In genomic region chr19:799076-799881, GRCh38 we compare ENCODE assay signal across 6 cellular contexts. TPM values are rescaled to one million over a fixed set of nuclear protein-coding genes. Genes with fewer than 3 reads are reported as not detected.
DNase-seq lines count a peak whose midpoint lies in the region; ATAC-seq, FAIRE-seq and TF ChIP-seq lines count a peak whose summit lies in the region.

No MANE protein-coding gene starts in this region.

- no peaks in the 10 kb centered on the region for H3K9me3 ChIP-seq in T-helper 17 cell (ENCODE audit: control insufficient read depth, low read length, poor library complexity, severe bottlenecking)

- H3K4me3 Mint-ChIP-seq in T-helper 17 cell, result peak overlapping the region; percentile 89

- 0 out of 2 replicates have a peak, but pooled peaks have one; percentile 8 for TF ChIP-seq CTCF in GM12875 (IDR thresholded peaks at IDR 0.05; ENCODE audit: borderline replicate concordance, insufficient read depth, low read depth, low read length)

- peaks cover 41% of the 10 kb centered on the region for H3K4me1 Mint-ChIP-seq in T-helper 17 cell

- DNase-seq in T-helper 17 cell, result no peak
- no peak for DNase-seq in HTR-8/SVneo (ENCODE audit: insufficient read length, low spot score)
- DNase-seq in pons (ENCODE audit: low spot score), result no peak
- DNase-seq in cerebellar cortex (ENCODE audit: low spot score), result no peak

- H3K4me3 ChIP-seq in GM12875 (ENCODE audit: low read depth, low read length) (peak overlapping the region; percentile 92), iPS-11a (ENCODE audit: low read depth, low read length) (peak overlapping the region; percentile 73)

- H3K27ac Mint-ChIP-seq in T-helper 17 cell, result peak overlapping the region; percentile 96

- no peaks in the 10 kb centered on the region for H3K36me3 Mint-ChIP-seq in T-helper 17 cell (ENCODE audit: low read depth)

- no peak for ATAC-seq in T-helper 17 cell

- H3K27me3 Mint-ChIP-seq in T-helper 17 cell, result no peaks in the 10 kb centered on the region

- FAIRE-seq in HTR-8/SVneo (lab: Jason Lieb, UNC), result no peak

RNA-seq across cellular contexts. Expression of gene PTBP1, which starts 2.0 kb away (rescaled TPM):
- 100 to 1,000 TPM; 334 to 341 TPM for total RNA-seq in T-helper 17 cell

RNA-seq across cellular contexts. Expression of gene PLPPR3, which starts 22.5 kb away (rescaled TPM):
- total RNA-seq in T-helper 17 cell, result not detected

RNA-seq across cellular contexts. Expression of gene AZU1, which starts 28.4 kb away (rescaled TPM):
- total RNA-seq in T-helper 17 cell, result 1 to 10 TPM in 1 of 2 donors, under 1 TPM in 1; 0.90 to 1.2 TPM

RNA-seq across cellular contexts. Expression of gene PRTN3, which starts 41.5 kb away (rescaled TPM):
- not detected for total RNA-seq in T-helper 17 cell

RNA-seq across cellular contexts. Expression of gene MISP, which starts 48.4 kb away (rescaled TPM):
- not detected for total RNA-seq in T-helper 17 cell
